ENCODE assay signal across 27 cellular contexts in the genomic region with DNA sequence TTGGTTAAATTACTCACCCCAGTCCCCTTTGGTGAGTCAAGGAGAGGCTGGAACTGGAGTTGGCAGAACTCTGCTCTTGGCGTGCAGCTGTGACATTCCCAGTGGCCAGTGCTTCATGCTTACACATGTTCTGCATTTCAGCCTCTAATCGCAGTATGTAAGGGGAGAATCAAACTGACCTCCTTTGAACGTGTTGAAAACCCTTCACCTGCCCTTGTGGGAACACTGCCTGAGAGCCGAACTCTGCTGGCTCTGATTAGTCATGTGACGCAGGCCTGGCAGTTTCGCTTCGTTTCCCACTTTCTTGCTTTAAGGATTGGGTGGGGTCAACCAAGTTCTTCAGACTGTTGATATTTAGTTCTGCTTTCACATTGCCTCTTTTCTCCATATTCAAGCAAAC.
DNase-seq lines count a peak whose midpoint lies in the region; ATAC-seq and TF ChIP-seq lines count a peak whose summit lies in the region.
"Had no signal": no experiment of that assay in that cellular context is flagged by ENCODE, and none has a peak within 500 bp of the region (broad histone marks: within the 10 kb centered on the region; RNA-seq: fewer than 3 reads in every experiment).

No MANE protein-coding gene starts in this region.

- DNase-seq in CD1c-positive myeloid dendritic cell (ENCODE audit: extremely low spot score) (peak; percentile 58), OCI-M1 (lab: John Stamatoyannopoulos, UW) (peak; percentile 11), left ventricle myocardium inferior (peak; percentile 31)
- no peak for DNase-seq in activated effector memory CD4-positive, alpha-beta T cell treated with Interleukin-2 at 50 U/mL for 16 hours
- DNase-seq: ACHN; activated CD4-positive, alpha-beta T cell treated with anti-CD3 and anti-CD28 coated beads for 48 hours; activated naive CD8-positive, alpha-beta T cell treated with anti-CD3 and anti-CD28 coated beads, Interleukin-2, amount 50 U/mL, for 24 hours; CD4-positive, alpha-beta memory T cell; colonic mucosa; GDM1; GOT3; immature natural killer cell; KG1; mesenchymal stem cell; naive thymus-derived CD8-positive, alpha-beta T cell; NCI-H1092; NCI-H2029 treated with DMSO at 0.1 percent for 48 hours; NCI-H446 treated with DMSO at 0.1 percent for 48 hours; ovary; stimulated activated naive B cell treated with anti-CD40 and anti-IgM and Interleukin-4, amounts not matched to agents 10 μg/mL and 1 μg/mL and 100 μg/mL, for 72 hours had no signal

- H3K9me3 ChIP-seq in left ventricle myocardium inferior (replicated peaks) = no peaks in the 10 kb centered on the region
- H3K9me3 ChIP-seq: body of pancreas, colonic mucosa, ovary had no signal

- H3K27me3 Mint-ChIP-seq in nephron (ENCODE audit: low read depth) = peaks cover 4% of the 10 kb centered on the region
- H3K27me3 Mint-ChIP-seq: naive thymus-derived CD8-positive, alpha-beta T cell; stimulated activated naive B cell treated with anti-CD40 and anti-IgM and Interleukin-4, amounts not matched to agents 10 μg/mL and 1 μg/mL and 100 μg/mL, for 72 hours had no signal

- ATAC-seq in HG03139 (IDR thresholded peaks at IDR 0.05; ENCODE audit: unreplicated experiment) (no peak), HG02571 (IDR thresholded peaks at IDR 0.05; ENCODE audit: unreplicated experiment) (no peak), GM18505 (IDR thresholded peaks at IDR 0.05; ENCODE audit: unreplicated experiment) (no peak)
- ATAC-seq: activated naive CD8-positive, alpha-beta T cell treated with anti-CD3 and anti-CD28 coated beads, Interleukin-2, amount 50 U/mL, for 24 hours; body of pancreas; naive thymus-derived CD8-positive, alpha-beta T cell; sciatic nerve had no signal

- intact Hi-C loops in left ventricle myocardium inferior (cut with micrococcal nuclease) = no loop called here

- H3K4me3 Mint-ChIP-seq in nephron = no peak overlapping the region
- H3K4me3 Mint-ChIP-seq: activated naive CD8-positive, alpha-beta T cell treated with anti-CD3 and anti-CD28 coated beads, Interleukin-2, amount 50 U/mL, for 24 hours; CD4-positive, alpha-beta memory T cell; immature natural killer cell; naive thymus-derived CD8-positive, alpha-beta T cell; stimulated activated naive B cell treated with anti-CD40 and anti-IgM and Interleukin-4, amounts not matched to agents 10 μg/mL and 1 μg/mL and 100 μg/mL, for 72 hours had no signal

- H3K36me3 Mint-ChIP-seq in nephron (ENCODE audit: low read depth) = no peaks in the 10 kb centered on the region
- H3K36me3 Mint-ChIP-seq: CD4-positive, alpha-beta memory T cell; immature natural killer cell; naive thymus-derived CD8-positive, alpha-beta T cell; stimulated activated naive B cell treated with anti-CD40 and anti-IgM and Interleukin-4, amounts not matched to agents 10 μg/mL and 1 μg/mL and 100 μg/mL, for 72 hours had no signal

- no peak overlapping the region for H3K4me3 ChIP-seq in left ventricle myocardium inferior
- H3K4me3 ChIP-seq: body of pancreas, colonic mucosa, ovary had no signal

- H3K27ac Mint-ChIP-seq in nephron = peak overlapping the region in 2 of 3 experiments; percentile 10 to 40
- H3K27ac Mint-ChIP-seq: activated naive CD8-positive, alpha-beta T cell treated with anti-CD3 and anti-CD28 coated beads, Interleukin-2, amount 50 U/mL, for 24 hours; activated T-helper 2 cell treated with anti-CD3 and anti-CD28 coated beads, Interferon-gamma antibody, Interleukin-2, Interleukin-4, amounts not matched to agents 10 μg/mL and 5 μg/mL and 100 μg/mL, durations not matched to agents 14 hours and 24 hours and 36 hours; CD4-positive, alpha-beta memory T cell; immature natural killer cell; stimulated activated naive B cell treated with anti-CD40 and anti-IgM and Interleukin-4, amounts not matched to agents 10 μg/mL and 1 μg/mL and 100 μg/mL, for 72 hours had no signal

- no peaks in the 10 kb centered on the region for H3K36me3 ChIP-seq in left ventricle myocardium inferior
- H3K36me3 ChIP-seq: colonic mucosa, ovary had no signal

- peaks cover 46% of the 10 kb centered on the region for H3K4me1 Mint-ChIP-seq in nephron
- H3K4me1 Mint-ChIP-seq: activated naive CD8-positive, alpha-beta T cell treated with anti-CD3 and anti-CD28 coated beads, Interleukin-2, amount 50 U/mL, for 24 hours; CD4-positive, alpha-beta memory T cell; immature natural killer cell; naive thymus-derived CD8-positive, alpha-beta T cell had no signal

- no peak overlapping the region for H3K27ac ChIP-seq in left ventricle myocardium inferior (replicated peaks)
- H3K27ac ChIP-seq: body of pancreas, colonic mucosa, ovary had no signal

- peaks cover 13% of the 10 kb centered on the region for H3K9me3 Mint-ChIP-seq in nephron
- H3K9me3 Mint-ChIP-seq: activated naive CD8-positive, alpha-beta T cell treated with anti-CD3 and anti-CD28 coated beads, Interleukin-2, amount 50 U/mL, for 24 hours; activated T-helper 2 cell treated with anti-CD3 and anti-CD28 coated beads, Interferon-gamma antibody, Interleukin-2, Interleukin-4, amounts not matched to agents 10 μg/mL and 5 μg/mL and 100 μg/mL, durations not matched to agents 14 hours and 24 hours and 36 hours; immature natural killer cell; naive thymus-derived CD8-positive, alpha-beta T cell had no signal

- peaks cover 20% of the 10 kb centered on the region for H3K4me1 ChIP-seq in left ventricle myocardium inferior
- H3K4me1 ChIP-seq: body of pancreas, colonic mucosa had no signal

- TF ChIP-seq POLR2A in GM18505 (IDR thresholded peaks at IDR 0.05; ENCODE audit: borderline replicate concordance, extremely low read depth, insufficient read depth, insufficient read length) = no peak

- TF ChIP-seq CTCF in left ventricle myocardium inferior (IDR thresholded peaks at IDR 0.05; ENCODE audit: borderline replicate concordance) (no peak), nephron (IDR thresholded peaks at IDR 0.05; ENCODE audit: unreplicated experiment in 3 of 3) (no peak)

- H3K27me3 ChIP-seq in left ventricle myocardium inferior (ENCODE audit: low read depth) = no peaks in the 10 kb centered on the region
- H3K27me3 ChIP-seq: body of pancreas, colonic mucosa, ovary had no signal
